In genomic region chr17:63420868-63421680, GRCh38 we compare ENCODE assay signal across 19 cellular contexts. TPM values are rescaled to one million over a fixed set of nuclear protein-coding genes. Genes with fewer than 3 reads are reported as not detected.
A peak's percentile ranks its signal among the peaks of the same experiment; 100 is the strongest.
DNase-seq lines count a peak whose midpoint lies in the region; ATAC-seq, FAIRE-seq and TF ChIP-seq lines count a peak whose summit lies in the region.
"Had no signal": no experiment of that assay in that cellular context is flagged by ENCODE, and none has a peak within 500 bp of the region (broad histone marks: within the 10 kb centered on the region; RNA-seq: fewer than 3 reads in every experiment).

No MANE protein-coding gene starts in this region.

- no peak for TF ChIP-seq EP300 in K562 (IDR thresholded peaks at IDR 0.05; ENCODE audit: low read length)

- no peak for TF ChIP-seq RAD21 in K562 (CRISPR knock-in tag; conservative IDR thresholded peaks at IDR 0.05 in 1 of 2, IDR thresholded peaks at IDR 0.05 in 1 of 2)

- H3K4me1 ChIP-seq in CD4-positive, CD25-positive, alpha-beta regulatory T cell (ENCODE audit: control insufficient read depth, insufficient read depth, low read length, poor library complexity, severe bottlenecking), result peaks cover 3% of the 10 kb centered on the region
- H3K4me1 ChIP-seq in K562 (replicated peaks in 1 of 2; ENCODE audit: control insufficient read depth in 2 of 2, insufficient read depth in 2 of 2, low read length in 2 of 2), result peaks cover 15 to 30% of the 10 kb centered on the region in 2 experiments
- H3K4me1 ChIP-seq: Caco-2 had no signal

- no peak for FAIRE-seq in K562 (lab: Jason Lieb, UNC)
- FAIRE-seq: GM18507, RCC 7860 had no signal

- intact Hi-C loops in K562 (cut with micrococcal nuclease), result no loop called here

- no peaks in the 10 kb centered on the region for H3K36me3 ChIP-seq in CD4-positive, CD25-positive, alpha-beta regulatory T cell (ENCODE audit: control insufficient read depth, insufficient read depth, low read length)
- H3K36me3 ChIP-seq in K562 (ENCODE audit: control insufficient read depth, insufficient read depth, low read length), result 0 out of 3 replicates have a peak, but pooled peaks cover 2% of the 10 kb centered on the region

- TF ChIP-seq CTCF in K562 (IDR thresholded peaks at IDR 0.05 in 2 of 3, conservative IDR thresholded peaks at IDR 0.05 in 1 of 3; ENCODE audit: insufficient read depth in 2 of 3, low read depth in 1 of 3, low read length in 3 of 3), result no peak
- no peak for TF ChIP-seq CTCF in neural crest cell (conservative IDR thresholded peaks at IDR 0.05)
- no peak for TF ChIP-seq CTCF in GM13976 (IDR thresholded peaks at IDR 0.05; ENCODE audit: borderline replicate concordance, control extremely low read depth, extremely low read depth, insufficient read depth, missing control alignments)

- H3K4me3 Mint-ChIP-seq in T-helper 1 cell treated with Interleukin-12 subunit alpha and Interleukin-12 subunit beta and Interleukin-4 antibody, amounts not matched to agents 30 μg/mL and 1 μg/mL, for 36 hours, result no peak overlapping the region
- no peak overlapping the region for H3K4me3 Mint-ChIP-seq in CD4-positive, CD25-positive, alpha-beta regulatory T cell
- H3K4me3 Mint-ChIP-seq in neural crest cell, result no peak overlapping the region

- H3K27me3 Mint-ChIP-seq in T-helper 1 cell treated with Interleukin-12 subunit alpha and Interleukin-12 subunit beta and Interleukin-4 antibody, amounts not matched to agents 30 μg/mL and 1 μg/mL, for 36 hours (ENCODE audit: low read depth), result peaks cover 21% of the 10 kb centered on the region
- H3K27me3 Mint-ChIP-seq in CD4-positive, CD25-positive, alpha-beta regulatory T cell, result peaks cover 3% of the 10 kb centered on the region
- no peaks in the 10 kb centered on the region for H3K27me3 Mint-ChIP-seq in neural crest cell (ENCODE audit: low read depth)

- H2AFZ ChIP-seq in K562 (ENCODE audit: low read depth, low read length), result peak overlapping the region; percentile 82

- peak overlapping the region; percentile 47; the same call in 1 of the 2 replicates for H3K4me2 ChIP-seq in K562 (ENCODE audit: insufficient read depth, low read length)
- H3K4me2 ChIP-seq: BLaER1 had no signal

- WGBS in K562 (ENCODE audit: insufficient coverage, low coverage, missing lambda C conversion rate), result 88% methylated on average over 25 of the region's 25 CpGs

- POLR2A ChIA-PET in K562 (lab: Yijun Ruan, JAX), result interaction anchor here (0.7 to 1.1 kb wide), 2 partner anchors 10 to 299 kb away, joined by 3 read pairs; no protein-coding TSS in a partner anchor

- no peak for ATAC-seq in CD4-positive, CD25-positive, alpha-beta regulatory T cell (ENCODE audit: low read depth in 2 of 2)
- no peak for ATAC-seq in K562

- peak overlapping the region in 1 of 2 experiments; percentile 31; a peak in 1 of 4 replicates for H3K9ac ChIP-seq in K562 (ENCODE audit: insufficient read depth in 1 of 2, low read depth in 2 of 2, low read length in 2 of 2)
- H3K9ac ChIP-seq: BLaER1 had no signal

- BruUV-seq in K562 (replicated peaks; lab: Mats Ljungman, UMichigan), result no TSS peak

- peaks cover 2% of the 10 kb centered on the region for H3K36me3 Mint-ChIP-seq in T-helper 1 cell treated with Interleukin-12 subunit alpha and Interleukin-12 subunit beta and Interleukin-4 antibody, amounts not matched to agents 30 μg/mL and 1 μg/mL, for 36 hours (ENCODE audit: low read depth)
- peaks cover 10% of the 10 kb centered on the region for H3K36me3 Mint-ChIP-seq in CD4-positive, CD25-positive, alpha-beta regulatory T cell
- peaks cover 4% of the 10 kb centered on the region for H3K36me3 Mint-ChIP-seq in neural crest cell (ENCODE audit: low read depth)

- H3K4me1 Mint-ChIP-seq in T-helper 1 cell treated with Interleukin-12 subunit alpha and Interleukin-12 subunit beta and Interleukin-4 antibody, amounts not matched to agents 30 μg/mL and 1 μg/mL, for 36 hours (ENCODE audit: low read depth), result peaks cover 25% of the 10 kb centered on the region
- H3K4me1 Mint-ChIP-seq in CD4-positive, CD25-positive, alpha-beta regulatory T cell, result peaks cover 0 to 19% (median 7%) of the 10 kb centered on the region in 4 donors
- H3K4me1 Mint-ChIP-seq in neural crest cell, result peaks cover 4% of the 10 kb centered on the region

- CTCF ChIA-PET in K562 (lab: Yijun Ruan, JAX; ENCODE audit: low intra/inter-chr PET ratio), result no interaction called here

- no peaks in the 10 kb centered on the region for H3K9me3 ChIP-seq in CD4-positive, CD25-positive, alpha-beta regulatory T cell (ENCODE audit: control insufficient read depth in 2 of 2, low read length in 2 of 2)
- no peaks in the 10 kb centered on the region for H3K9me3 ChIP-seq in K562 (replicated peaks; ENCODE audit: control insufficient read depth, insufficient read depth, low read depth, low read length)
- H3K9me3 ChIP-seq: BLaER1, Caco-2 had no signal

- H3K27me3 ChIP-seq in CD4-positive, CD25-positive, alpha-beta regulatory T cell (ENCODE audit: control insufficient read depth, insufficient read depth, low read length), result no peaks in the 10 kb centered on the region
- no peaks in the 10 kb centered on the region for H3K27me3 ChIP-seq in K562 (ENCODE audit: control insufficient read depth in 2 of 2, insufficient read depth in 2 of 2, low read length in 2 of 2)
- H3K27me3 ChIP-seq: BLaER1 had no signal

- H3K79me2 ChIP-seq in K562 (ENCODE audit: control insufficient read depth, insufficient read depth, low read length), result no peaks in the 10 kb centered on the region

- no peaks in the 10 kb centered on the region for H4K20me1 ChIP-seq in K562 (replicated peaks; ENCODE audit: control insufficient read depth, insufficient read depth, low read length)

- no peaks in the 10 kb centered on the region for H3K9me1 ChIP-seq in K562 (ENCODE audit: control insufficient read depth, insufficient read depth, low read length)

- TF ChIP-seq POLR2A in K562 (conservative IDR thresholded peaks at IDR 0.05), result no peak

- H3K27ac Mint-ChIP-seq in T-helper 1 cell treated with Interleukin-12 subunit alpha and Interleukin-12 subunit beta and Interleukin-4 antibody, amounts not matched to agents 30 μg/mL and 1 μg/mL, for 36 hours, result peak overlapping the region; percentile 83
- peak overlapping the region; percentile 57 to 79 (median 60) for H3K27ac Mint-ChIP-seq in CD4-positive, CD25-positive, alpha-beta regulatory T cell
- peak overlapping the region; percentile 22 for H3K27ac Mint-ChIP-seq in neural crest cell (ENCODE audit: unreplicated experiment)

- no peaks in the 10 kb centered on the region for H3K9me3 Mint-ChIP-seq in T-helper 1 cell treated with Interleukin-12 subunit alpha and Interleukin-12 subunit beta and Interleukin-4 antibody, amounts not matched to agents 30 μg/mL and 1 μg/mL, for 36 hours
- no peaks in the 10 kb centered on the region for H3K9me3 Mint-ChIP-seq in CD4-positive, CD25-positive, alpha-beta regulatory T cell
- H3K9me3 Mint-ChIP-seq in neural crest cell, result no peaks in the 10 kb centered on the region

- no peak for DNase-seq in T-helper 1 cell
- no peak for DNase-seq in CD4-positive, CD25-positive, alpha-beta regulatory T cell
- DNase-seq in K562 (ENCODE audit: extremely low read depth in 1 of 4, low spot score in 3 of 4), result no peak
- DNase-seq in neural crest cell (ENCODE audit: low read depth, low spot score), result no peak
- no peak for DNase-seq in C1 segment of cervical spinal cord (lab: John Stamatoyannopoulos, UW)
- DNase-seq in GM13976 (ENCODE audit: low spot score), result no peak
- DNase-seq in AG08396 (ENCODE audit: low spot score), result no peak
- DNase-seq: Caco-2, HCEC 1CT, NCI-H1436 treated with DMSO at 0.1 percent for 48 hours, NCI-H2081, NCI-H510A treated with DMSO at 0.1 percent for 48 hours, SHP77 treated with DMSO at 0.1 percent for 48 hours had no signal

- in situ Hi-C loops in K562 (cut with MboI), result loop anchor here (5.0 to 25.0 kb wide), 3 partner anchors 56 to 734 kb away; partner anchors contain the start of genes ACE and TACO1
- in situ Hi-C loops in GM13976 (cut with MboI; ENCODE audit: low sequenced_read_pairs, unreplicated experiment), result loop anchor here (10.0 to 25.0 kb wide), 2 partner anchors 54 to 734 kb away; partner anchors contain the start of gene ACE

- no peak overlapping the region for H3K27ac ChIP-seq in CD4-positive, CD25-positive, alpha-beta regulatory T cell (ENCODE audit: insufficient read depth, low read length, poor library complexity, severe bottlenecking)
- H3K27ac ChIP-seq in K562 (ENCODE audit: extremely low read depth, low read depth, low read length), result peak overlapping the region; percentile 71
- H3K27ac ChIP-seq: 22Rv1, BLaER1 had no signal

- no peak overlapping the region for H3K4me3 ChIP-seq in CD4-positive, CD25-positive, alpha-beta regulatory T cell (ENCODE audit: low read depth, low read length)
- H3K4me3 ChIP-seq in K562, result no peak overlapping the region
- H3K4me3 ChIP-seq: BLaER1 had no signal

RNA-seq across cellular contexts. Expression of gene CYB561, which starts 25.0 kb away (rescaled TPM):
- 6.1 TPM for total RNA-seq in CD4-positive, CD25-positive, alpha-beta regulatory T cell
- 1 to 10 TPM in 1 of 4 donors, under 1 TPM in 3; 0.28 to 2.2 (median 0.82) TPM for polyA plus RNA-seq in CD4-positive, CD25-positive, alpha-beta regulatory T cell
- total RNA-seq in K562 (2011; cell fraction: chromatin; rRNA removed; ENCODE audit: low replicate concordance), result 16.5 and 48.0 TPM in 2 replicates
- 47.9 and 50.5 TPM in 2 replicates for total RNA-seq in K562 (2011; cell fraction: nucleolus; rRNA removed)
- 29.9 and 34.5 TPM in 2 replicates for total RNA-seq in K562 (2011; cell fraction: nucleoplasm; rRNA removed)
- total RNA-seq in K562 (2014; rRNA removed) (21.0 and 25.8 TPM in 2 replicates), K562 (2014; rRNA removed; fragmentation: Illumina TruSeq; extraction: Trizol) (11.9 and 12.8 TPM in 2 replicates), K562 (2015; rRNA removed; fragmentation: Illumina TruSeq; extraction: Trizol) (15.8 and 17.4 TPM in 2 replicates), K562 (2021) (26.3 and 30.8 TPM in 2 replicates), neural crest cell (10.5 and 12.2 TPM in 2 replicates)
- polyA plus RNA-seq in K562 (2011; rRNA removed) (15.0 and 16.5 TPM in 2 replicates), K562 (2014; fragmentation: Illumina TruSeq; extraction: Trizol) (21.6 and 25.2 TPM in 2 replicates), K562 (2014; fragmentation: Nextera tagmentation; extraction: Ambion mirVana) (1 to 10 TPM; 4.0 to 4.9 TPM), K562 (2014; rRNA removed) (27.9 and 31.3 TPM in 2 replicates)
- polyA plus RNA-seq in K562 (2011; cell fraction: cytosol; rRNA removed), result 16.0 and 38.6 TPM in 2 replicates
- 19.6 and 33.1 TPM in 2 replicates for polyA plus RNA-seq in K562 (2011; cell fraction: nucleus; rRNA removed)
- polyA plus RNA-seq in K562 (2012), result 26.4 and 40.7 TPM in 2 replicates
- 7.6 and 10.9 TPM in 2 replicates for polyA minus RNA-seq in K562 (2011; rRNA and poly(A)+ RNA removed)
- polyA minus RNA-seq in K562 (2011; cell fraction: cytosol; rRNA and poly(A)+ RNA removed), result 16.5 and 26.0 TPM in 2 replicates
- polyA minus RNA-seq in K562 (2011; cell fraction: nucleus; rRNA and poly(A)+ RNA removed), result 15.5 and 21.2 TPM in 2 replicates

RNA-seq across cellular contexts. Expression of gene ACE, which starts 55.8 kb away (rescaled TPM):
- 4.2 TPM for total RNA-seq in CD4-positive, CD25-positive, alpha-beta regulatory T cell
- under 1 TPM in 1 of 4 donors, not detected in 3; 0.15 TPM for polyA plus RNA-seq in CD4-positive, CD25-positive, alpha-beta regulatory T cell
- 7.6 and 13.1 TPM in 2 replicates for total RNA-seq in K562 (2011; cell fraction: chromatin; rRNA removed; ENCODE audit: low replicate concordance)
- total RNA-seq in K562 (2011; cell fraction: nucleolus; rRNA removed), result 8.2 and 9.7 TPM in 2 replicates
- 6.2 and 6.5 TPM in 2 replicates for total RNA-seq in K562 (2011; cell fraction: nucleoplasm; rRNA removed)
- total RNA-seq in K562 (2014; rRNA removed) (0.61 and 2.5 TPM in 2 replicates), K562 (2014; rRNA removed; fragmentation: Illumina TruSeq; extraction: Trizol) (0.18 and 0.29 TPM in 2 replicates), K562 (2015; rRNA removed; fragmentation: Illumina TruSeq; extraction: Trizol) (0.34 and 0.54 TPM in 2 replicates), K562 (2021) (1.6 and 1.8 TPM in 2 replicates), neural crest cell (0.42 and 0.61 TPM in 2 replicates)
- polyA plus RNA-seq in K562 (2011; rRNA removed) (0.22 and 0.29 TPM in 2 replicates), K562 (2014; fragmentation: Illumina TruSeq; extraction: Trizol) (0.39 and 0.53 TPM in 2 replicates), K562 (2014; fragmentation: Nextera tagmentation; extraction: Ambion mirVana) (under 1 TPM in 1 of 2 experiments, not detected in 1; 0.07 TPM), K562 (2014; rRNA removed) (0.71 and 1.7 TPM in 2 replicates)
- polyA plus RNA-seq in K562 (2011; cell fraction: cytosol; rRNA removed), result 0.63 and 1.3 TPM in 2 replicates
- 0.95 and 3.8 TPM in 2 replicates for polyA plus RNA-seq in K562 (2011; cell fraction: nucleus; rRNA removed)
- 1.7 and 2.6 TPM in 2 replicates for polyA plus RNA-seq in K562 (2012)
- polyA minus RNA-seq in K562 (2011; rRNA and poly(A)+ RNA removed), result 0.21 and 0.95 TPM in 2 replicates
- 1.2 TPM in 2 replicates for polyA minus RNA-seq in K562 (2011; cell fraction: cytosol; rRNA and poly(A)+ RNA removed)
- 1.7 and 3.2 TPM in 2 replicates for polyA minus RNA-seq in K562 (2011; cell fraction: nucleus; rRNA and poly(A)+ RNA removed)
- total RNA-seq: HT1080 had no signal

Comparison
In these comparisons a context has a peak if more than half of its experiments do, and no peak if none do; other contexts are left out.
1. H3K27ac Mint-ChIP-seq: peak in every context shown above with its lines; median percentile 83 in T-helper 1 cell treated with Interleukin-12 subunit alpha and Interleukin-12 subunit beta and Interleukin-4 antibody, amounts not matched to agents 30 μg/mL and 1 μg/mL, for 36 hours; 60 in CD4-positive, CD25-positive, alpha-beta regulatory T cell; 22 in neural crest cell.